ENCODE assay signal across 15 cellular contexts in the genomic region with DNA sequence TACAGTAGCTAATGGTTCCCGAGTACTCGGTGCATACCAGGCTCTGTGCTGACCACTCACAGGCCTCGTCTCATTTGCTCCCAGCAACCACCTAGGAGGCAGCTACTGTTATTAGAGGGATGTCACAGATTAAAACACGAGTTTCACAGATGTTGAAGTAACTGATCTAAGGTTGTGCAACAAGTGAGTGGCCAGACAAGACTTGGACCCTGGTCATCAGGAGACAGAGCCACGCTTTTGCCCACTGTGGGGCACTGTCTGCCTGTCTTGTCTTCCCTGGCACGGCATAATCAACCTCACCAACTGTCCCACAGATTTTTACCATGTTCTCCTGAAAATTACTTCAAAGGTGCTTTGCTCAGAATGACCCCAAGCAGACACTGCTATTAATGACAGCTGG.
DNase-seq lines count a peak whose midpoint lies in the region; ATAC-seq and TF ChIP-seq lines count a peak whose summit lies in the region.
"Had no signal": no experiment of that assay in that cellular context is flagged by ENCODE, and none has a peak within 500 bp of the region (broad histone marks: within the 10 kb centered on the region; RNA-seq: fewer than 3 reads in every experiment).

No MANE protein-coding gene starts in this region.

- no peak overlapping the region for H3K27ac ChIP-seq in Panc1 (ENCODE audit: low read length)
- no peak overlapping the region for H3K27ac ChIP-seq in thyroid gland
- H3K27ac ChIP-seq: HL-60, KMS-11, SJCRH30 had no signal

- H3K36me3 ChIP-seq in Panc1 (ENCODE audit: control insufficient read depth, insufficient read depth, low read length) (no peaks in the 10 kb centered on the region), thyroid gland (no peaks in the 10 kb centered on the region)
- H3K36me3 ChIP-seq: HAP-1, SJCRH30 had no signal

- POLR2A ChIA-PET in Panc1 (lab: Charles Lee) = no interaction called here

- intact Hi-C loops in Panc1 (cut with micrococcal nuclease; ENCODE audit: unreplicated experiment) (no loop called here), thyroid gland (cut with DNase I) (loop anchor here (5.0 kb wide), 1 partner anchor 81 kb away; no protein-coding TSS in a partner anchor)

- in situ Hi-C loops in Panc1 (cut with HindIII; ENCODE audit: low pct_unique_long_range_greater_than_20kb, low sequenced_read_pairs) = no loop called here

- ATAC-seq in Panc1 (peak; percentile 62; the same call in 1 of the 2 replicates), GM18502 (IDR thresholded peaks at IDR 0.05; ENCODE audit: poor library complexity, unreplicated experiment) (no peak)
- ATAC-seq: activated naive CD4-positive, alpha-beta T cell treated with anti-CD3 and anti-CD28 coated beads, Interleukin-2, amount 50 U/mL, for 72 hours; activated T-cell treated with anti-CD3 and anti-CD28 coated beads, Interleukin-2, amount 50 U/mL, for 4 hours had no signal

- 78 to 90% methylated on average over 6 of the region's 6 CpGs for WGBS in thyroid gland, 2 donors

- H3K9me3 ChIP-seq in Panc1 (ENCODE audit: control insufficient read depth, insufficient read depth, low read depth, low read length) (no peaks in the 10 kb centered on the region), thyroid gland (no peaks in the 10 kb centered on the region)
- H3K9me3 ChIP-seq: HAP-1, SJCRH30 had no signal

- no peak for TF ChIP-seq POLR2A in thyroid gland (IDR thresholded peaks at IDR 0.05)

- no TSS peak for BruUV-seq in Panc1 (replicated peaks; lab: Mats Ljungman, UMichigan)

- TF ChIP-seq CTCF in Panc1 (IDR thresholded peaks at IDR 0.05) (peak; percentile 53), foreskin fibroblast (IDR thresholded peaks at IDR 0.05; ENCODE audit: low read depth, low read length) (peak; percentile 20), thyroid gland (IDR thresholded peaks at IDR 0.05) (peak in 4 of 6 experiments; percentile 46 to 66 (median 54))

- CTCF ChIA-PET in Panc1 (lab: Charles Lee) = no interaction called here

- H3K27me3 ChIP-seq in Panc1 (ENCODE audit: control insufficient read depth, insufficient read depth, low read length) (peaks cover 23% of the 10 kb centered on the region), thyroid gland (no peaks in the 10 kb centered on the region)
- H3K27me3 ChIP-seq: SJCRH30 had no signal

- H3K4me3 ChIP-seq in Panc1 (ENCODE audit: low read depth in 2 of 2, low read length in 2 of 2) (no peak overlapping the region), foreskin fibroblast (ENCODE audit: low read depth in 1 of 2, low read length in 2 of 2) (no peak overlapping the region), thyroid gland (replicated peaks in 1 of 3) (no peak overlapping the region)
- H3K4me3 ChIP-seq: HAP-1, SJCRH30 had no signal

- H3K4me1 ChIP-seq in Panc1 (ENCODE audit: control insufficient read depth, insufficient read depth, low read length) (no peaks in the 10 kb centered on the region), thyroid gland (peaks cover 0 to 6% of the 10 kb centered on the region in 2 donors)
- H3K4me1 ChIP-seq: HAP-1, SJCRH30 had no signal

- DNase-seq in GM03348 (ENCODE audit: low spot score) (peak; percentile 45), Panc1 (ENCODE audit: low read depth, low spot score) (no peak), foreskin fibroblast (no peak), thyroid gland (peak; percentile 31 to 58), UCSD-AML1 (lab: John Stamatoyannopoulos, UW; ENCODE audit: unreplicated experiment) (no peak)
- DNase-seq in NK-92 treated with Interleukin-12 subunit alpha and Interleukin-12 subunit beta, amount 100 ng/mL, for 24 hours (lab: John Stamatoyannopoulos, UW) = no peak
- DNase-seq: activated T-cell treated with anti-CD3 and anti-CD28 coated beads, Interleukin-2, amount 50 U/mL, for 4 hours; CD8-positive, alpha-beta memory T cell; NCI-H1436; SJCRH30 had no signal

Comparison
In these comparisons a context has a peak if more than half of its experiments do, and no peak if none do; other contexts are left out.
1. DNase-seq: peak in GM03348 (single experiment) and thyroid gland (2 of 2); none in Panc1 (single experiment), foreskin fibroblast (0 of 2), NK-92 treated with Interleukin-12 subunit alpha and Interleukin-12 subunit beta, amount 100 ng/mL, for 24 hours (single experiment) and UCSD-AML1 (single experiment).
2. Peak in every context shown above with its lines, with median percentiles within 50 percentile points of each other: CTCF ChIP-seq.